ENCODE assay signal across 11 cellular contexts in genomic region chr4:87488666-87489065, GRCh38. TPM values are rescaled to one million over a fixed set of nuclear protein-coding genes. Genes with fewer than 3 reads are reported as not detected.
DNase-seq lines count a peak whose midpoint lies in the region; ATAC-seq and TF ChIP-seq lines count a peak whose summit lies in the region.
"Not testable (repeated sequence)": the region's sequence is repeated elsewhere in the genome, so short reads cannot be mapped to it uniquely, and the experiment has no call there.
"Had no signal": no experiment of that assay in that cellular context is flagged by ENCODE, and none has a peak within 500 bp of the region (broad histone marks: within the 10 kb centered on the region; RNA-seq: fewer than 3 reads in every experiment).

No MANE protein-coding gene starts in this region.

- not testable (repeated sequence) for TF ChIP-seq CTCF in ascending aorta (IDR thresholded peaks at IDR 0.05); esophagus muscularis mucosa (IDR thresholded peaks at IDR 0.05); left ventricle myocardium inferior (IDR thresholded peaks at IDR 0.05; ENCODE audit: borderline replicate concordance); liver (IDR thresholded peaks at IDR 0.05; ENCODE audit: low read depth, low read length, missing input control); psoas muscle (IDR thresholded peaks at IDR 0.05)

- not testable (repeated sequence) for TF ChIP-seq POLR2A in esophagus muscularis mucosa (IDR thresholded peaks at IDR 0.05; ENCODE audit: low read depth)

- no CpG with 5 or more reads among the region's 4 CpGs for WGBS in esophagus muscularis mucosa
- 61% methylated on average over 4 of the region's 4 CpGs for WGBS in liver
- WGBS in psoas muscle, 3 donors = 64 to 85% (median 76%) methylated on average over 4 of the region's 4 CpGs

- H3K27ac ChIP-seq in ascending aorta (peak overlapping the region; percentile 24 to 56), esophagus muscularis mucosa (replicated peaks in 1 of 4) (peak overlapping the region; percentile 70 to 79 (median 76)), left ventricle myocardium inferior (replicated peaks) (peak overlapping the region; percentile 81), psoas muscle (peak overlapping the region; percentile 30), stomach smooth muscle (ENCODE audit: low read length) (peak overlapping the region; percentile 71)
- H3K27ac ChIP-seq in liver (ENCODE audit: low read depth in 1 of 2, low read length in 2 of 2) = not testable (repeated sequence)

- H3K9me3 ChIP-seq in ascending aorta (peaks cover 0 to 23% of the 10 kb centered on the region in 2 donors), left ventricle myocardium inferior (replicated peaks) (peaks cover 30% of the 10 kb centered on the region)
- H3K9me3 ChIP-seq in esophagus muscularis mucosa; liver (ENCODE audit: control insufficient read depth in 4 of 4, low read length in 3 of 4); psoas muscle; stomach smooth muscle (ENCODE audit: control insufficient read depth in 2 of 2, low read length in 2 of 2): not testable (repeated sequence)

- H3K4me3 ChIP-seq in ascending aorta; esophagus muscularis mucosa; left ventricle myocardium inferior; psoas muscle; stomach smooth muscle (ENCODE audit: low read length in 2 of 2): not testable (repeated sequence)
- peak overlapping the region in 2 of 3 donors; percentile 9 to 16 for H3K4me3 ChIP-seq in liver (ENCODE audit: low read depth in 1 of 3, low read length in 3 of 3)

- H3K27me3 ChIP-seq in ascending aorta; esophagus muscularis mucosa; left ventricle myocardium inferior (ENCODE audit: low read depth); liver (ENCODE audit: control insufficient read depth in 4 of 4, insufficient read depth in 4 of 4, low read length in 3 of 4); psoas muscle (ENCODE audit: insufficient read depth in 3 of 3, low read length in 2 of 3); stomach smooth muscle (ENCODE audit: control insufficient read depth in 1 of 2, insufficient read depth in 2 of 2, low read length in 2 of 2): not testable (repeated sequence)

- H3K36me3 ChIP-seq in ascending aorta (peaks cover 68 to 72% of the 10 kb centered on the region in 2 donors), esophagus muscularis mucosa (peaks cover 39 to 69% (median 59%) of the 10 kb centered on the region in 4 donors), left ventricle myocardium inferior (peaks cover 83% of the 10 kb centered on the region), psoas muscle (ENCODE audit: insufficient read depth in 1 of 2, low read depth in 1 of 2) (peaks cover 3 to 25% of the 10 kb centered on the region in 2 donors), stomach smooth muscle (ENCODE audit: control insufficient read depth in 2 of 2, insufficient read depth in 2 of 2, low read length in 2 of 2) (peaks cover 48 to 50% of the 10 kb centered on the region in 2 donors)
- not testable (repeated sequence) for H3K36me3 ChIP-seq in liver (ENCODE audit: control insufficient read depth in 4 of 4, insufficient read depth in 3 of 4, low read depth in 1 of 4, low read length in 3 of 4)

- intact Hi-C loops in ascending aorta (cut with DNase I); esophagus muscularis mucosa (cut with DNase I); left ventricle myocardium inferior (cut with micrococcal nuclease); psoas muscle (cut with DNase I): not testable (repeated sequence)

- ATAC-seq in psoas muscle = not testable (repeated sequence)

- not testable (repeated sequence) for TF ChIP-seq EP300 in esophagus muscularis mucosa (IDR thresholded peaks at IDR 0.05)

- TF ChIP-seq RAD21 in liver (IDR thresholded peaks at IDR 0.05) = not testable (repeated sequence)

- H3K9ac ChIP-seq in liver (ENCODE audit: low read depth in 1 of 2, low read length in 2 of 2); stomach smooth muscle (ENCODE audit: low read length in 2 of 2): not testable (repeated sequence)

- peak; percentile 44 for DNase-seq in ELF-1 (ENCODE audit: low read depth, low spot score)
- DNase-seq in ascending aorta (ENCODE audit: low spot score in 2 of 2); esophagus muscularis mucosa (ENCODE audit: extremely low spot score); left ventricle myocardium inferior; psoas muscle: not testable (repeated sequence)

- not testable (repeated sequence) for H3K4me1 ChIP-seq in ascending aorta, psoas muscle
- H3K4me1 ChIP-seq in esophagus muscularis mucosa (peaks cover 25 to 53% (median 50%) of the 10 kb centered on the region in 4 donors), left ventricle myocardium inferior (peaks cover 52% of the 10 kb centered on the region), liver (ENCODE audit: control insufficient read depth in 4 of 4, insufficient read depth in 4 of 4, low read length in 3 of 4) (peaks cover 8 to 32% (median 27%) of the 10 kb centered on the region in 4 donors), stomach smooth muscle (ENCODE audit: control insufficient read depth, insufficient read depth, low read length) (peaks cover 24% of the 10 kb centered on the region)

RNA-seq across cellular contexts. Expression of gene SPARCL1, which starts 40.5 kb away (rescaled TPM):
- total RNA-seq in ascending aorta (830 TPM), esophagus muscularis mucosa (1,000 to 10,000 TPM; 1,380 to 2,231 (median 1,856) TPM), left ventricle myocardium inferior (292 TPM), liver (10 to 100 TPM in 1 of 2 donors, 1 to 10 TPM in 1; 1.9 to 25.8 TPM), psoas muscle (100 to 1,000 TPM; 117 to 267 (median 155) TPM)
- polyA plus RNA-seq in liver (10 to 100 TPM; 10.6 to 16.1 TPM), psoas muscle (100 to 1,000 TPM; 178 to 260 (median 219) TPM)
- total RNA-seq: A172; CD4-positive, CD25-positive, alpha-beta regulatory T cell; G401 had no signal
- polyA plus RNA-seq: BJ; CD4-positive, CD25-positive, alpha-beta regulatory T cell had no signal

Comparison
In these comparisons a context has a peak if more than half of its experiments do, and no peak if none do; other contexts are left out.
1. RNA of gene SPARCL1, which starts 40.5 kb away (total RNA-seq): 1,380 to 2,231 TPM in esophagus muscularis mucosa, 830 TPM in ascending aorta (single experiment), 292 TPM in left ventricle myocardium inferior (single experiment) and 117 to 267 TPM in psoas muscle; 1.9 to 25.8 TPM in liver; every median in the first group is over 4 times any median in the second.